In the genomic region with DNA sequence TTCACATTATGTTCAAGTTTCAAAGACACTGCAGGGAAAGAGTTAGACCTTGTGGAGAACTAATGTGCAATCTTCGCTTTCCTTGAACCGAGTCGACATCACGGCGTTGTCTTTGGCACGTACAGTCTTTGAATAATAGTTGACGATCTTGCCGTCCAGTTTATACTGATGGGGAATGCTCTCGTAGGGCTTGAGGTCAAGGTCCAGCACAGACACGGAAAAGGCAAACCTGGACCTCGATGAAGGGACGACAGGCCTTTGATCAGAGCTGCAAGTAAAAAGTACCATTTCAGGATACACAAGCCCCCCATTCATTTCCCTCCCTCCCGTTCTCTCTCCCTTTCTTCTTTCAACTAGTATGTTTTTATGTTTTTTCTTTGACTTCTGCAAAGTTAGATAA, we compare ENCODE assay signal across 19 cellular contexts. TPM values are rescaled to one million over a fixed set of nuclear protein-coding genes. Genes with fewer than 3 reads are reported as not detected.
DNase-seq lines count a peak whose midpoint lies in the region; ATAC-seq and TF ChIP-seq lines count a peak whose summit lies in the region.
"Had no signal": no experiment of that assay in that cellular context is flagged by ENCODE, and none has a peak within 500 bp of the region (broad histone marks: within the 10 kb centered on the region; RNA-seq: fewer than 3 reads in every experiment).

No MANE protein-coding gene starts in this region.

- H3K4me1 ChIP-seq in adrenal gland (replicated peaks in 1 of 2) = peaks cover 21 to 40% of the 10 kb centered on the region in 2 donors
- peaks cover 12 to 26% of the 10 kb centered on the region in 2 donors for H3K4me1 ChIP-seq in esophagus (ENCODE audit: control insufficient read depth in 2 of 2, insufficient read depth in 2 of 2, low read length in 1 of 2)
- peaks cover 49% of the 10 kb centered on the region for H3K4me1 ChIP-seq in testis
- H3K4me1 ChIP-seq: left lung, spleen had no signal

- TF ChIP-seq POLR2A in adrenal gland (IDR thresholded peaks at IDR 0.05) (no peak), testis (IDR thresholded peaks at IDR 0.05) (no peak)

- H3K36me3 ChIP-seq in adrenal gland (replicated peaks in 1 of 2) = peaks cover 0 to 14% of the 10 kb centered on the region in 2 donors
- H3K36me3 ChIP-seq in esophagus (ENCODE audit: control insufficient read depth in 2 of 2, insufficient read depth in 2 of 2, low read length in 1 of 2) = peaks cover 8 to 42% of the 10 kb centered on the region in 2 donors
- H3K36me3 ChIP-seq in testis (ENCODE audit: low read depth, missing control alignments) = no peaks in the 10 kb centered on the region

- H3K27ac ChIP-seq in adrenal gland (peak overlapping the region; percentile 53 to 93 (median 70)), esophagus (ENCODE audit: low read depth in 2 of 2, low read length in 1 of 2) (peak overlapping the region; percentile 89 to 94), testis (peak overlapping the region; percentile 76 to 80)

- CTCF ChIA-PET in activated CD4-positive, alpha-beta memory T cell treated with anti-CD3 and anti-CD28 coated beads for 36 hours (lab: Charles Lee) = interaction anchor here (1.0 kb wide), 1 partner anchor 477 kb away, joined by 3 read pairs; no protein-coding TSS in a partner anchor

- H3K27me3 ChIP-seq in adrenal gland (no peaks in the 10 kb centered on the region), esophagus (ENCODE audit: control insufficient read depth in 1 of 2, insufficient read depth in 2 of 2, low read length in 2 of 2) (no peaks in the 10 kb centered on the region), testis (no peaks in the 10 kb centered on the region)
- H3K27me3 ChIP-seq: left lung, spleen had no signal

- H3K4me3 ChIP-seq in adrenal gland = peak overlapping the region in 1 of 4 donors; percentile 18
- H3K4me3 ChIP-seq in esophagus (ENCODE audit: low read depth in 1 of 2, low read length in 2 of 2) = no peak overlapping the region
- no peak overlapping the region for H3K4me3 ChIP-seq in testis
- H3K4me3 ChIP-seq: left lung, spleen had no signal

- H3K9me3 ChIP-seq in adrenal gland (replicated peaks in 1 of 3) (no peaks in the 10 kb centered on the region), esophagus (ENCODE audit: control insufficient read depth in 2 of 2, insufficient read depth in 1 of 2, low read depth in 1 of 2, low read length in 1 of 2) (no peaks in the 10 kb centered on the region), testis (no peaks in the 10 kb centered on the region)
- H3K9me3 ChIP-seq: left lung, spleen had no signal

- peaks cover 52% of the 10 kb centered on the region for H3K36me3 Mint-ChIP-seq in nephron (ENCODE audit: low read depth)
- peaks cover 31% of the 10 kb centered on the region for H3K36me3 Mint-ChIP-seq in activated CD4-positive, alpha-beta memory T cell treated with anti-CD3 and anti-CD28 coated beads for 36 hours

- POLR2A ChIA-PET in activated CD4-positive, alpha-beta memory T cell treated with anti-CD3 and anti-CD28 coated beads for 36 hours (lab: Charles Lee) = no interaction called here

- peak overlapping the region in 1 of 3 experiments; percentile 19 for H3K4me3 Mint-ChIP-seq in nephron
- H3K4me3 Mint-ChIP-seq in activated CD4-positive, alpha-beta memory T cell treated with anti-CD3 and anti-CD28 coated beads for 36 hours = no peak overlapping the region
- H3K4me3 Mint-ChIP-seq: CD8-positive, alpha-beta memory T cell; type B pancreatic cell had no signal

- H3K27ac Mint-ChIP-seq in nephron = peak overlapping the region; percentile 57 to 88 (median 77)
- no peak overlapping the region for H3K27ac Mint-ChIP-seq in activated CD4-positive, alpha-beta memory T cell treated with anti-CD3 and anti-CD28 coated beads for 36 hours
- H3K27ac Mint-ChIP-seq: activated T-helper 2 cell treated with anti-CD3 and anti-CD28 coated beads, Interferon-gamma antibody, Interleukin-2, Interleukin-4, amounts not matched to agents 10 μg/mL and 5 μg/mL and 100 μg/mL, durations not matched to agents 14 hours and 24 hours and 36 hours; type B pancreatic cell had no signal

- peak in 2 of 7 donors; percentile 44 to 55 for DNase-seq in adrenal gland
- DNase-seq in testis = peak; percentile 14
- DNase-seq in activated CD4-positive, alpha-beta memory T cell treated with anti-CD3 and anti-CD28 coated beads for 36 hours = no peak
- DNase-seq in DMS53 (lab: John Stamatoyannopoulos, UW) = no peak
- DNase-seq: activated CD4-positive, CD25-positive, alpha-beta regulatory T cell treated with anti-CD3 and anti-CD28 coated beads, Interleukin-2, amount 50 U/mL, for 72 hours; CD8-positive, alpha-beta memory T cell; central memory CD4-positive, alpha-beta T cell; DND-41; IMR-90; left lung; NCI-H187 treated with DMSO at 0.1 percent for 48 hours; NCI-H345; spleen had no signal

- WGBS in adrenal gland, 4 donors = 29 to 58% (median 37%) methylated on average over 13 of the region's 13 CpGs
- 73 to 76% methylated on average over 13 of the region's 13 CpGs for WGBS in esophagus, 2 donors
- WGBS in testis, 2 donors = 48 to 69% methylated on average over 13 of the region's 13 CpGs

- TF ChIP-seq CTCF in adrenal gland (IDR thresholded peaks at IDR 0.05) = no peak
- no peak for TF ChIP-seq CTCF in nephron (IDR thresholded peaks at IDR 0.05; ENCODE audit: unreplicated experiment in 3 of 3)
- TF ChIP-seq CTCF in testis (IDR thresholded peaks at IDR 0.05) = no peak

- H3K4me1 Mint-ChIP-seq in nephron = peaks cover 42% of the 10 kb centered on the region
- no peaks in the 10 kb centered on the region for H3K4me1 Mint-ChIP-seq in activated CD4-positive, alpha-beta memory T cell treated with anti-CD3 and anti-CD28 coated beads for 36 hours (ENCODE audit: low read depth)
- H3K4me1 Mint-ChIP-seq: CD8-positive, alpha-beta memory T cell had no signal

- no peaks in the 10 kb centered on the region for H3K9me3 Mint-ChIP-seq in nephron
- no peaks in the 10 kb centered on the region for H3K9me3 Mint-ChIP-seq in activated CD4-positive, alpha-beta memory T cell treated with anti-CD3 and anti-CD28 coated beads for 36 hours
- H3K9me3 Mint-ChIP-seq: activated T-helper 2 cell treated with anti-CD3 and anti-CD28 coated beads, Interferon-gamma antibody, Interleukin-2, Interleukin-4, amounts not matched to agents 10 μg/mL and 5 μg/mL and 100 μg/mL, durations not matched to agents 14 hours and 24 hours and 36 hours; CD8-positive, alpha-beta memory T cell; type B pancreatic cell had no signal

- ATAC-seq in HG03175 (IDR thresholded peaks at IDR 0.05; ENCODE audit: unreplicated experiment) = no peak
- ATAC-seq: SK-N-SH treated with all-trans-retinoic acid at 6 μM for 48 hours had no signal

- intact Hi-C loops in adrenal gland (cut with DNase I) (no loop called here), testis (cut with DNase I; ENCODE audit: low total_unique reads) (no loop called here)
- intact Hi-C loops in activated CD4-positive, alpha-beta memory T cell treated with anti-CD3 and anti-CD28 coated beads for 36 hours (cut with micrococcal nuclease) = no loop called here

- no peaks in the 10 kb centered on the region for H3K27me3 Mint-ChIP-seq in nephron (ENCODE audit: low read depth)
- H3K27me3 Mint-ChIP-seq in activated CD4-positive, alpha-beta memory T cell treated with anti-CD3 and anti-CD28 coated beads for 36 hours = no peaks in the 10 kb centered on the region
- H3K27me3 Mint-ChIP-seq: CD8-positive, alpha-beta memory T cell; type B pancreatic cell had no signal

RNA-seq across cellular contexts. Expression of gene IPPK, which starts 54.1 kb away (rescaled TPM):
- 10 to 100 TPM in 1 of 8 donors, 1 to 10 TPM in 7; 2.9 to 16.6 (median 8.5) TPM for total RNA-seq in adrenal gland
- polyA plus RNA-seq in adrenal gland = 10 to 100 TPM in 2 of 3 donors, 1 to 10 TPM in 1; 6.7 to 13.2 (median 12.5) TPM
- polyA plus RNA-seq in esophagus = 10 to 100 TPM; 18.7 to 41.1 TPM
- 10 to 100 TPM; 21.0 to 25.0 TPM for total RNA-seq in testis
- polyA plus RNA-seq in testis (ENCODE audit: insufficient read depth, low read depth, low replicate concordance) = 21.9 TPM
- 10 to 100 TPM; 10.8 to 11.0 TPM for total RNA-seq in activated CD4-positive, alpha-beta memory T cell treated with anti-CD3 and anti-CD28 coated beads for 36 hours
